In genomic region chr12:76470028-76470939, GRCh38 we compare ENCODE assay signal across 1 cellular context.
A peak's percentile ranks its signal among the peaks of the same experiment; 100 is the strongest.
TF ChIP-seq lines count a peak whose summit lies in the region.

No MANE protein-coding gene starts in this region.

TF ChIP-seq in K562, 482 proteins besides CTCF, POLR2A, EP300 and RAD21 (continued from another document and continues in another):
- TF ChIP-seq FOSL1 (tag; conservative IDR thresholded peaks at IDR 0.05) (peak; percentile 84), BHLHE40 (IDR thresholded peaks at IDR 0.05; ENCODE audit: low read length) (no peak), DPF2 (IDR thresholded peaks at IDR 0.05) (peak; percentile 65), ZNF584 (CRISPR knock-in tag; IDR thresholded peaks at IDR 0.05; ENCODE audit: low read depth) (no peak), TARDBP (IDR thresholded peaks at IDR 0.05) (no peak), ZNF75A (CRISPR knock-in tag; IDR thresholded peaks at IDR 0.05) (no peak), ZSCAN29 (IDR thresholded peaks at IDR 0.05) (no peak), TEAD1 (CRISPR knock-in tag; IDR thresholded peaks at IDR 0.05) (no peak), CHCHD3 (CRISPR knock-in tag; IDR thresholded peaks at IDR 0.05) (no peak), JUNB (CRISPR knock-in tag; conservative IDR thresholded peaks at IDR 0.05) (no peak; the same call in 1 of the 2 replicates), SREBF2 (CRISPR knock-in tag; IDR thresholded peaks at IDR 0.05) (no peak), CREB1 (IDR thresholded peaks at IDR 0.05) (no peak), CREB1 (CRISPR knock-in tag; IDR thresholded peaks at IDR 0.05) (no peak), HNRNPLL (IDR thresholded peaks at IDR 0.05; ENCODE audit: low read depth, low read length, poor library complexity, severe bottlenecking) (no peak), GATAD2A (IDR thresholded peaks at IDR 0.05) (0 out of 2 replicates have a peak, but pooled peaks have one; percentile 33), SUPT5H (IDR thresholded peaks at IDR 0.05) (no peak), KDM1A (IDR thresholded peaks at IDR 0.05) (peak; percentile 37 to 39; a peak in 2 of 4 replicates), ZNF384 (IDR thresholded peaks at IDR 0.05; ENCODE audit: low read depth, low read length) (no peak), RUNX1 (IDR thresholded peaks at IDR 0.05; ENCODE audit: low read depth) (no peak), ARHGAP35 (IDR thresholded peaks at IDR 0.05; ENCODE audit: partially characterized antibody) (no peak), U2AF2 (optimal IDR thresholded peaks at IDR 0.05; ENCODE audit: low read depth, low read length) (no peak), ZSCAN32 (CRISPR knock-in tag; IDR thresholded peaks at IDR 0.05) (no peak), ZNF507 (tag; conservative IDR thresholded peaks at IDR 0.05) (no peak), FOXA1 (IDR thresholded peaks at IDR 0.05; ENCODE audit: borderline replicate concordance) (no peak), ZNF398 (CRISPR knock-in tag; IDR thresholded peaks at IDR 0.05) (no peak), PPARD (CRISPR knock-in tag; IDR thresholded peaks at IDR 0.05) (no peak), ESRRA (IDR thresholded peaks at IDR 0.05; ENCODE audit: borderline replicate concordance, low read depth) (no peak), RFX7 (CRISPR knock-in tag; IDR thresholded peaks at IDR 0.05) (no peak), ZNF717 (CRISPR knock-in tag; IDR thresholded peaks at IDR 0.05) (no peak), DACH1 (IDR thresholded peaks at IDR 0.05; ENCODE audit: partially characterized antibody) (peak; percentile 79), ZNF699 (CRISPR knock-in tag; IDR thresholded peaks at IDR 0.05; ENCODE audit: insufficient replicate concordance) (no peak), MYC (IDR thresholded peaks at IDR 0.05; ENCODE audit: low read depth, low read length) (no peak), MYC (CRISPR knock-in tag; IDR thresholded peaks at IDR 0.05; ENCODE audit: borderline replicate concordance, low read depth) (no peak), PHTF2 (CRISPR knock-in tag; IDR thresholded peaks at IDR 0.05) (no peak), MCM3 (IDR thresholded peaks at IDR 0.05) (no peak), ZNF76 (CRISPR knock-in tag; IDR thresholded peaks at IDR 0.05; ENCODE audit: borderline replicate concordance) (no peak), ZNF830 (CRISPR knock-in tag; IDR thresholded peaks at IDR 0.05) (no peak), FOXM1 (IDR thresholded peaks at IDR 0.05; ENCODE audit: low read depth) (no peak), FOXM1 (CRISPR knock-in tag; IDR thresholded peaks at IDR 0.05; ENCODE audit: low read depth) (no peak), RFX1 (IDR thresholded peaks at IDR 0.05) (0 out of 2 replicates have a peak, but pooled peaks have one; percentile 13), ZNF121 (CRISPR knock-in tag; conservative IDR thresholded peaks at IDR 0.05) (no peak), CBFA2T2 (conservative IDR thresholded peaks at IDR 0.05) (no peak), TSHZ1 (CRISPR knock-in tag; IDR thresholded peaks at IDR 0.05) (no peak), BACH1 (tag; IDR thresholded peaks at IDR 0.05) (no peak), SMARCB1 (IDR thresholded peaks at IDR 0.05; ENCODE audit: insufficient read length, low read depth) (no peak), MAFK (IDR thresholded peaks at IDR 0.05; ENCODE audit: low read length) (peak; percentile 77), TEAD4 (IDR thresholded peaks at IDR 0.05; ENCODE audit: low read length) (no peak), TEAD4 (CRISPR knock-in tag; IDR thresholded peaks at IDR 0.05; ENCODE audit: borderline replicate concordance) (no peak)
- TF ChIP-seq, protein P1, sequence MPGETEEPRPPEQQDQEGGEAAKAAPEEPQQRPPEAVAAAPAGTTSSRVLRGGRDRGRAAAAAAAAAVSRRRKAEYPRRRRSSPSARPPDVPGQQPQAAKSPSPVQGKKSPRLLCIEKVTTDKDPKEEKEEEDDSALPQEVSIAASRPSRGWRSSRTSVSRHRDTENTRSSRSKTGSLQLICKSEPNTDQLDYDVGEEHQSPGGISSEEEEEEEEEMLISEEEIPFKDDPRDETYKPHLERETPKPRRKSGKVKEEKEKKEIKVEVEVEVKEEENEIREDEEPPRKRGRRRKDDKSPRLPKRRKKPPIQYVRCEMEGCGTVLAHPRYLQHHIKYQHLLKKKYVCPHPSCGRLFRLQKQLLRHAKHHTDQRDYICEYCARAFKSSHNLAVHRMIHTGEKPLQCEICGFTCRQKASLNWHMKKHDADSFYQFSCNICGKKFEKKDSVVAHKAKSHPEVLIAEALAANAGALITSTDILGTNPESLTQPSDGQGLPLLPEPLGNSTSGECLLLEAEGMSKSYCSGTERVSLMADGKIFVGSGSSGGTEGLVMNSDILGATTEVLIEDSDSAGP (CRISPR knock-in tag; IDR thresholded peaks at IDR 0.05) = no peak
- TF ChIP-seq, protein P2, sequence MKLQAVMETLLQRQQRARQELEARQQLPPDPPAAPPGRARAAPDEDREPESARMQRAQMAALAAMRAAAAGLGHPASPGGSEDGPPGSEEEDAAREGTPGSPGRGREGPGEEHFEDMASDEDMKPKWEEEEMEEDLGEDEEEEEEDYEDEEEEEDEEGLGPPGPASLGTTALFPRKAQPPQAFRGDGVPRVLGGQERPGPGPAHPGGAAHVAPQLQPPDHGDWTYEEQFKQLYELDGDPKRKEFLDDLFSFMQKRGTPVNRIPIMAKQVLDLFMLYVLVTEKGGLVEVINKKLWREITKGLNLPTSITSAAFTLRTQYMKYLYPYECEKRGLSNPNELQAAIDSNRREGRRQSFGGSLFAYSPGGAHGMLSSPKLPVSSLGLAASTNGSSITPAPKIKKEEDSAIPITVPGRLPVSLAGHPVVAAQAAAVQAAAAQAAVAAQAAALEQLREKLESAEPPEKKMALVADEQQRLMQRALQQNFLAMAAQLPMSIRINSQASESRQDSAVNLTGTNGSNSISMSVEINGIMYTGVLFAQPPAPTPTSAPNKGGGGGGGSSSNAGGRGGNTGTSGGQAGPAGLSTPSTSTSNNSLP (IDR thresholded peaks at IDR 0.05; ENCODE audit: borderline replicate concordance, low read depth, low read length) = peak; percentile 58; the same call in 1 of the 2 replicates
- TF ChIP-seq, protein P3, sequence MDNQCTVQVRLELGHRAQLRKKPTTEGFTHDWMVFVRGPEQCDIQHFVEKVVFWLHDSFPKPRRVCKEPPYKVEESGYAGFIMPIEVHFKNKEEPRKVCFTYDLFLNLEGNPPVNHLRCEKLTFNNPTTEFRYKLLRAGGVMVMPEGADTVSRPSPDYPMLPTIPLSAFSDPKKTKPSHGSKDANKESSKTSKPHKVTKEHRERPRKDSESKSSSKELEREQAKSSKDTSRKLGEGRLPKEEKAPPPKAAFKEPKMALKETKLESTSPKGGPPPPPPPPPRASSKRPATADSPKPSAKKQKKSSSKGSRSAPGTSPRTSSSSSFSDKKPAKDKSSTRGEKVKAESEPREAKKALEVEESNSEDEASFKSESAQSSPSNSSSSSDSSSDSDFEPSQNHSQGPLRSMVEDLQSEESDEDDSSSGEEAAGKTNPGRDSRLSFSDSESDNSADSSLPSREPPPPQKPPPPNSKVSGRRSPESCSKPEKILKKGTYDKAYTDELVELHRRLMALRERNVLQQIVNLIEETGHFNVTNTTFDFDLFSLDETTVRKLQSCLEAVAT (IDR thresholded peaks at IDR 0.05) = no peak
- TF ChIP-seq, protein P4, sequence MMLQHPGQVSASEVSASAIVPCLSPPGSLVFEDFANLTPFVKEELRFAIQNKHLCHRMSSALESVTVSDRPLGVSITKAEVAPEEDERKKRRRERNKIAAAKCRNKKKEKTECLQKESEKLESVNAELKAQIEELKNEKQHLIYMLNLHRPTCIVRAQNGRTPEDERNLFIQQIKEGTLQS (IDR thresholded peaks at IDR 0.05) = peak; percentile 93
- TF ChIP-seq, protein P4 (CRISPR knock-in tag; conservative IDR thresholded peaks at IDR 0.05) = no peak
- TF ChIP-seq, protein P5, sequence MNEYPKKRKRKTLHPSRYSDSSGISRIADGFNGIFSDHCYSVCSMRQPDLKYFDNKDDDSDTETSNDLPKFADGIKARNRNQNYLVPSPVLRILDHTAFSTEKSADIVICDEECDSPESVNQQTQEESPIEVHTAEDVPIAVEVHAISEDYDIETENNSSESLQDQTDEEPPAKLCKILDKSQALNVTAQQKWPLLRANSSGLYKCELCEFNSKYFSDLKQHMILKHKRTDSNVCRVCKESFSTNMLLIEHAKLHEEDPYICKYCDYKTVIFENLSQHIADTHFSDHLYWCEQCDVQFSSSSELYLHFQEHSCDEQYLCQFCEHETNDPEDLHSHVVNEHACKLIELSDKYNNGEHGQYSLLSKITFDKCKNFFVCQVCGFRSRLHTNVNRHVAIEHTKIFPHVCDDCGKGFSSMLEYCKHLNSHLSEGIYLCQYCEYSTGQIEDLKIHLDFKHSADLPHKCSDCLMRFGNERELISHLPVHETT (CRISPR knock-in tag; conservative IDR thresholded peaks at IDR 0.05 in 1 of 2, IDR thresholded peaks at IDR 0.05 in 1 of 2) = 0 out of 4 replicates have a peak, but pooled peaks of 1 of the 2 experiments have one; percentile 22
- TF ChIP-seq, protein P6, sequence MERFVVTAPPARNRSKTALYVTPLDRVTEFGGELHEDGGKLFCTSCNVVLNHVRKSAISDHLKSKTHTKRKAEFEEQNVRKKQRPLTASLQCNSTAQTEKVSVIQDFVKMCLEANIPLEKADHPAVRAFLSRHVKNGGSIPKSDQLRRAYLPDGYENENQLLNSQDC (CRISPR knock-in tag; IDR thresholded peaks at IDR 0.05) = no peak
- TF ChIP-seq, protein P7, sequence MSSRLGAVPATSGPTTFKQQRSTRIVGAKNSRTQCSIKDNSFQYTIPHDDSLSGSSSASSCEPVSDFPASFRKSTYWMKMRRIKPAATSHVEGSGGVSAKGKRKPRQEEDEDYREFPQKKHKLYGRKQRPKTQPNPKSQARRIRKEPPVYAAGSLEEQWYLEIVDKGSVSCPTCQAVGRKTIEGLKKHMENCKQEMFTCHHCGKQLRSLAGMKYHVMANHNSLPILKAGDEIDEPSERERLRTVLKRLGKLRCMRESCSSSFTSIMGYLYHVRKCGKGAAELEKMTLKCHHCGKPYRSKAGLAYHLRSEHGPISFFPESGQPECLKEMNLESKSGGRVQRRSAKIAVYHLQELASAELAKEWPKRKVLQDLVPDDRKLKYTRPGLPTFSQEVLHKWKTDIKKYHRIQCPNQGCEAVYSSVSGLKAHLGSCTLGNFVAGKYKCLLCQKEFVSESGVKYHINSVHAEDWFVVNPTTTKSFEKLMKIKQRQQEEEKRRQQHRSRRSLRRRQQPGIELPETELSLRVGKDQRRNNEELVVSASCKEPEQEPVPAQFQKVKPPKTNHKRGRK (tag; IDR thresholded peaks at IDR 0.05) = no peak
- TF ChIP-seq, protein P8, sequence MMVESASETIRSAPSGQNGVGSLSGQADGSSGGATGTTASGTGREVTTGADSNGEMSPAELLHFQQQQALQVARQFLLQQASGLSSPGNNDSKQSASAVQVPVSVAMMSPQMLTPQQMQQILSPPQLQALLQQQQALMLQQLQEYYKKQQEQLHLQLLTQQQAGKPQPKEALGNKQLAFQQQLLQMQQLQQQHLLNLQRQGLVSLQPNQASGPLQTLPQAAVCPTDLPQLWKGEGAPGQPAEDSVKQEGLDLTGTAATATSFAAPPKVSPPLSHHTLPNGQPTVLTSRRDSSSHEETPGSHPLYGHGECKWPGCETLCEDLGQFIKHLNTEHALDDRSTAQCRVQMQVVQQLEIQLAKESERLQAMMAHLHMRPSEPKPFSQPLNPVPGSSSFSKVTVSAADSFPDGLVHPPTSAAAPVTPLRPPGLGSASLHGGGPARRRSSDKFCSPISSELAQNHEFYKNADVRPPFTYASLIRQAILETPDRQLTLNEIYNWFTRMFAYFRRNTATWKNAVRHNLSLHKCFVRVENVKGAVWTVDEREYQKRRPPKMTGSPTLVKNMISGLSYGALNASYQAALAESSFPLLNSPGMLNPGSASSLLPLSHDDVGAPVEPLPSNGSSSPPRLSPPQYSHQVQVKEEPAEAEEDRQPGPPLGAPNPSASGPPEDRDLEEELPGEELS (CRISPR knock-in tag; IDR thresholded peaks at IDR 0.05; ENCODE audit: borderline replicate concordance) = no peak
